Comparison of ENCODE assay signal across 9 cellular contexts in genomic region chr12:102880783-102881182, GRCh38. TPM values are rescaled to one million over a fixed set of nuclear protein-coding genes. Genes with fewer than 3 reads are reported as not detected.
"Had no signal": no experiment of that assay in that cellular context is flagged by ENCODE, and none has a peak within 500 bp of the region (broad histone marks: within the 10 kb centered on the region; RNA-seq: fewer than 3 reads in every experiment).

No MANE protein-coding gene starts in this region.

- H3K36me3 ChIP-seq: HAP-1 had no signal

- H3K27ac Mint-ChIP-seq: GM23338, H9, HFFc6 had no signal

- H3K4me1 ChIP-seq: HAP-1 had no signal

- DNase-seq: GM23248, GOT3, H7, H9, HCEC 1CT, HFFc6 had no signal

- H3K9me3 ChIP-seq: HAP-1 had no signal

- H3K4me3 ChIP-seq: GM23248, GM23338, HAP-1 had no signal

- H3K4me3 Mint-ChIP-seq: GM23338, H9, HFFc6 had no signal

- ATAC-seq: GM23338, HCT116 had no signal

- H3K9me3 Mint-ChIP-seq: GM23338, H9, HFFc6 had no signal

- H3K27ac ChIP-seq: GM23248 had no signal

RNA-seq across cellular contexts. Expression of gene PAH, which starts 36.3 kb away (rescaled TPM):
- total RNA-seq: GM23248, HFFc6 had no signal
